1 cellular context compared by ENCODE assay signal in the genomic region with DNA sequence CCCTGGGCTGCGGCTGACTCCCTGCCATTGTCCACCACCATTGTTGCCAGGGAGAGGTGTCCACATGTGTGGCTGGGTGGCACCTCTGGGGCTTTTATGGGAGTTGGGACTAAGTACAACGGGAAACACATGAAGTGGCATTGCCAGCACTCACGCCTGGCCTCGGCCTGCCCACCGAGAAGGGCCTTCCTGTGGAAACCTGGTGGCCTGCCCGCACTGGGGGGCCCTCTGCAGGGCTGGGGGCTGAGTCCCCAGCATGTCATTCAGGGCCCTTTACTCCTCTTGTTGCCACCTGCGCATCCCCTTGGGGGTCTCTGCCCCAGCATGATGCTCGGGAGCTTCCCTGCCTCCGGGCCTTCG.
TF ChIP-seq lines count a peak whose summit lies in the region.

No MANE protein-coding gene starts in this region.

TF ChIP-seq in GM23338, 12 proteins besides CTCF, POLR2A, EP300 and RAD21 (continued from another document):
- TF ChIP-seq, protein P1, sequence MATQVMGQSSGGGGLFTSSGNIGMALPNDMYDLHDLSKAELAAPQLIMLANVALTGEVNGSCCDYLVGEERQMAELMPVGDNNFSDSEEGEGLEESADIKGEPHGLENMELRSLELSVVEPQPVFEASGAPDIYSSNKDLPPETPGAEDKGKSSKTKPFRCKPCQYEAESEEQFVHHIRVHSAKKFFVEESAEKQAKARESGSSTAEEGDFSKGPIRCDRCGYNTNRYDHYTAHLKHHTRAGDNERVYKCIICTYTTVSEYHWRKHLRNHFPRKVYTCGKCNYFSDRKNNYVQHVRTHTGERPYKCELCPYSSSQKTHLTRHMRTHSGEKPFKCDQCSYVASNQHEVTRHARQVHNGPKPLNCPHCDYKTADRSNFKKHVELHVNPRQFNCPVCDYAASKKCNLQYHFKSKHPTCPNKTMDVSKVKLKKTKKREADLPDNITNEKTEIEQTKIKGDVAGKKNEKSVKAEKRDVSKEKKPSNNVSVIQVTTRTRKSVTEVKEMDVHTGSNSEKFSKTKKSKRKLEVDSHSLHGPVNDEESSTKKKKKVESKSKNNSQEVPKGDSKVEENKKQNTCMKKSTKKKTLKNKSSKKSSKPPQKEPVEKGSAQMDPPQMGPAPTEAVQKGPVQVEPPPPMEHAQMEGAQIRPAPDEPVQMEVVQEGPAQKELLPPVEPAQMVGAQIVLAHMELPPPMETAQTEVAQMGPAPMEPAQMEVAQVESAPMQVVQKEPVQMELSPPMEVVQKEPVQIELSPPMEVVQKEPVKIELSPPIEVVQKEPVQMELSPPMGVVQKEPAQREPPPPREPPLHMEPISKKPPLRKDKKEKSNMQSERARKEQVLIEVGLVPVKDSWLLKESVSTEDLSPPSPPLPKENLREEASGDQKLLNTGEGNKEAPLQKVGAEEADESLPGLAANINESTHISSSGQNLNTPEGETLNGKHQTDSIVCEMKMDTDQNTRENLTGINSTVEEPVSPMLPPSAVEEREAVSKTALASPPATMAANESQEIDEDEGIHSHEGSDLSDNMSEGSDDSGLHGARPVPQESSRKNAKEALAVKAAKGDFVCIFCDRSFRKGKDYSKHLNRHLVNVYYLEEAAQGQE (IDR thresholded peaks at IDR 0.05; ENCODE audit: unreplicated experiment) = no peak
- TF ChIP-seq, protein P2, sequence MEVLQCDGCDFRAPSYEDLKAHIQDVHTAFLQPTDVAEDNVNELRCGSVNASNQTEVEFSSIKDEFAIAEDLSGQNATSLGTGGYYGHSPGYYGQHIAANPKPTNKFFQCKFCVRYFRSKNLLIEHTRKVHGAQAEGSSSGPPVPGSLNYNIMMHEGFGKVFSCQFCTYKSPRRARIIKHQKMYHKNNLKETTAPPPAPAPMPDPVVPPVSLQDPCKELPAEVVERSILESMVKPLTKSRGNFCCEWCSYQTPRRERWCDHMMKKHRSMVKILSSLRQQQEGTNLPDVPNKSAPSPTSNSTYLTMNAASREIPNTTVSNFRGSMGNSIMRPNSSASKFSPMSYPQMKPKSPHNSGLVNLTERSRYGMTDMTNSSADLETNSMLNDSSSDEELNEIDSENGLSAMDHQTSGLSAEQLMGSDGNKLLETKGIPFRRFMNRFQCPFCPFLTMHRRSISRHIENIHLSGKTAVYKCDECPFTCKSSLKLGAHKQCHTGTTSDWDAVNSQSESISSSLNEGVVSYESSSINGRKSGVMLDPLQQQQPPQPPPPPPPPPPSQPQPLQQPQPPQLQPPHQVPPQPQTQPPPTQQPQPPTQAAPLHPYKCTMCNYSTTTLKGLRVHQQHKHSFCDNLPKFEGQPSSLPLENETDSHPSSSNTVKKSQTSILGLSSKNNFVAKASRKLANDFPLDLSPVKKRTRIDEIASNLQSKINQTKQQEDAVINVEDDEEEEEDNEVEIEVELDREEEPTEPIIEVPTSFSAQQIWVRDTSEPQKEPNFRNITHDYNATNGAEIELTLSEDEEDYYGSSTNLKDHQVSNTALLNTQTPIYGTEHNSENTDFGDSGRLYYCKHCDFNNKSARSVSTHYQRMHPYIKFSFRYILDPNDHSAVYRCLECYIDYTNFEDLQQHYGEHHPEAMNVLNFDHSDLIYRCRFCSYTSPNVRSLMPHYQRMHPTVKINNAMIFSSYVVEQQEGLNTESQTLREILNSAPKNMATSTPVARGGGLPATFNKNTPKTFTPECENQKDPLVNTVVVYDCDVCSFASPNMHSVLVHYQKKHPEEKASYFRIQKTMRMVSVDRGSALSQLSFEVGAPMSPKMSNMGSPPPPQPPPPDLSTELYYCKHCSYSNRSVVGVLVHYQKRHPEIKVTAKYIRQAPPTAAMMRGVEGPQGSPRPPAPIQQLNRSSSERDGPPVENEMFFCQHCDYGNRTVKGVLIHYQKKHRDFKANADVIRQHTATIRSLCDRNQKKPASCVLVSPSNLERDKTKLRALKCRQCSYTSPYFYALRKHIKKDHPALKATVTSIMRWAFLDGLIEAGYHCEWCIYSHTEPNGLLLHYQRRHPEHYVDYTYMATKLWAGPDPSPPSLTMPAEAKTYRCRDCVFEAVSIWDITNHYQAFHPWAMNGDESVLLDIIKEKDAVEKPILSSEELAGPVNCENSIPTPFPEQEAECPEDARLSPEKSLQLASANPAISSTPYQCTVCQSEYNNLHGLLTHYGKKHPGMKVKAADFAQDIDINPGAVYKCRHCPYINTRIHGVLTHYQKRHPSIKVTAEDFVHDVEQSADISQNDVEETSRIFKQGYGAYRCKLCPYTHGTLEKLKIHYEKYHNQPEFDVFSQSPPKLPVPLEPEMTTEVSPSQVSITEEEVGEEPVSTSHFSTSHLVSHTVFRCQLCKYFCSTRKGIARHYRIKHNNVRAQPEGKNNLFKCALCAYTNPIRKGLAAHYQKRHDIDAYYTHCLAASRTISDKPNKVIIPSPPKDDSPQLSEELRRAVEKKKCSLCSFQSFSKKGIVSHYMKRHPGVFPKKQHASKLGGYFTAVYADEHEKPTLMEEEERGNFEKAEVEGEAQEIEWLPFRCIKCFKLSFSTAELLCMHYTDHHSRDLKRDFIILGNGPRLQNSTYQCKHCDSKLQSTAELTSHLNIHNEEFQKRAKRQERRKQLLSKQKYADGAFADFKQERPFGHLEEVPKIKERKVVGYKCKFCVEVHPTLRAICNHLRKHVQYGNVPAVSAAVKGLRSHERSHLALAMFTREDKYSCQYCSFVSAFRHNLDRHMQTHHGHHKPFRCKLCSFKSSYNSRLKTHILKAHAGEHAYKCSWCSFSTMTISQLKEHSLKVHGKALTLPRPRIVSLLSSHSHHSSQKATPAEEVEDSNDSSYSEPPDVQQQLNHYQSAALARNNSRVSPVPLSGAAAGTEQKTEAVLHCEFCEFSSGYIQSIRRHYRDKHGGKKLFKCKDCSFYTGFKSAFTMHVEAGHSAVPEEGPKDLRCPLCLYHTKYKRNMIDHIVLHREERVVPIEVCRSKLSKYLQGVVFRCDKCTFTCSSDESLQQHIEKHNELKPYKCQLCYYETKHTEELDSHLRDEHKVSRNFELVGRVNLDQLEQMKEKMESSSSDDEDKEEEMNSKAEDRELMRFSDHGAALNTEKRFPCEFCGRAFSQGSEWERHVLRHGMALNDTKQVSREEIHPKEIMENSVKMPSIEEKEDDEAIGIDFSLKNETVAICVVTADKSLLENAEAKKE (CRISPR knock-in tag; IDR thresholded peaks at IDR 0.05) = no peak
- TF ChIP-seq CREB1 (CRISPR knock-in tag; IDR thresholded peaks at IDR 0.05; ENCODE audit: low read depth) = no peak
- no peak for TF ChIP-seq EZH2 (IDR thresholded peaks at IDR 0.05; ENCODE audit: low read depth, unreplicated experiment)
- TF ChIP-seq NANOG (IDR thresholded peaks at IDR 0.05; ENCODE audit: borderline replicate concordance) = no peak
- TF ChIP-seq JUNB (IDR thresholded peaks at IDR 0.05; ENCODE audit: unreplicated experiment) = no peak
TF ChIP-seq in GM23338: peak in this region for 0.
